Comparison of ENCODE assay signal across 15 cellular contexts in the genomic region with DNA sequence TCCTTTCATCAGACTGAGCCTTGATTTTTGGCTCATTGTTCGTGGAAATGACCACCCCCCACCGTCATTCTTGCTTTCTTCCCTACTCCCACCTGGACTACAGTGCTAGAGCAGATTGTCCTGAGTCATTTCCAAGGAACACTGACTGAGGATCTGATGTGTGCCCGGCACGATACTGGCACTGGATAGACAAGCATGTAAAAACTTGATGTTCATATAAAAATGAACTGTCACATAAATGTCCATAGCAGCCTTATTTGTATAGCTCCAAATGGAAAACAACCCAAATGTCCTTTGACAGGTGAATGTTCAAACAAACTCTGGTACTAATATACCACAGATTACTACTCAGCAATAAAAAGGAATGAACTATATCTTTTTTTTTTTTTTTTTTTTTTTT. TPM values are rescaled to one million over a fixed set of nuclear protein-coding genes. Genes with fewer than 3 reads are reported as not detected.
DNase-seq lines count a peak whose midpoint lies in the region; TF ChIP-seq lines count a peak whose summit lies in the region.
"Had no signal": no experiment of that assay in that cellular context is flagged by ENCODE, and none has a peak within 500 bp of the region (broad histone marks: within the 10 kb centered on the region; RNA-seq: fewer than 3 reads in every experiment).

No MANE protein-coding gene starts in this region.

- H3K9me3 ChIP-seq in endodermal cell (ENCODE audit: control insufficient read depth, low read length): no peaks in the 10 kb centered on the region
- H3K9me3 ChIP-seq: BLaER1 treated with 17β-estradiol and CSF1 and Interleukin-3, amounts not matched to agents 10 nM and 100 nM had no signal

- no peak overlapping the region for H3K9ac ChIP-seq in endodermal cell (ENCODE audit: extremely low read depth, low read length, poor library complexity, severe bottlenecking)
- H3K9ac ChIP-seq: BLaER1 treated with 17β-estradiol and CSF1 and Interleukin-3, amounts not matched to agents 10 nM and 100 nM had no signal

- H3K27me3 ChIP-seq in endodermal cell (ENCODE audit: control insufficient read depth, insufficient read depth, low read length, poor library complexity, severe bottlenecking): no peaks in the 10 kb centered on the region

- WGBS in endodermal cell (ENCODE audit: insufficient coverage in 1 of 2, insufficient read length in 1 of 2), 2 experiments: 94 to 100% methylated on average over 2 to 4 of the region's 4 CpGs

- H3K36me3 ChIP-seq in endodermal cell (ENCODE audit: control insufficient read depth, insufficient read depth, low read length): peaks cover 32% of the 10 kb centered on the region

- H3K36me3 Mint-ChIP-seq in endodermal cell (ENCODE audit: low read depth) (peaks cover 5% of the 10 kb centered on the region), neural crest cell (ENCODE audit: low read depth) (peaks cover 14% of the 10 kb centered on the region)

- H3K4me1 ChIP-seq in endodermal cell (ENCODE audit: control insufficient read depth, insufficient read depth, low read length): peaks cover 13% of the 10 kb centered on the region

- H3K9me3 Mint-ChIP-seq in endodermal cell: no peaks in the 10 kb centered on the region
- H3K9me3 Mint-ChIP-seq in neural crest cell: no peaks in the 10 kb centered on the region
- H3K9me3 Mint-ChIP-seq: CD8-positive, alpha-beta memory T cell; GM23338; H9 had no signal

- TF ChIP-seq CTCF in 22Rv1 (IDR thresholded peaks at IDR 0.05) (no peak), LNCaP clone FGC (IDR thresholded peaks at IDR 0.05; ENCODE audit: control insufficient read depth, extremely low read depth, insufficient read depth) (no peak), endodermal cell (conservative IDR thresholded peaks at IDR 0.05) (no peak), neural crest cell (conservative IDR thresholded peaks at IDR 0.05) (no peak), GM20000 (IDR thresholded peaks at IDR 0.05; ENCODE audit: extremely low read depth, missing control alignments) (no peak)

- H3K27me3 Mint-ChIP-seq in endodermal cell (ENCODE audit: insufficient read depth): no peaks in the 10 kb centered on the region
- no peaks in the 10 kb centered on the region for H3K27me3 Mint-ChIP-seq in neural crest cell (ENCODE audit: low read depth)
- H3K27me3 Mint-ChIP-seq: B cell had no signal

- peaks cover 38% of the 10 kb centered on the region for H3K4me1 Mint-ChIP-seq in endodermal cell
- H3K4me1 Mint-ChIP-seq in neural crest cell: peaks cover 50% of the 10 kb centered on the region
- H3K4me1 Mint-ChIP-seq: CD8-positive, alpha-beta memory T cell had no signal

- H3K27ac ChIP-seq in 22Rv1 (peak overlapping the region; percentile 91), endodermal cell (ENCODE audit: low read depth, low read length) (no peak overlapping the region)
- H3K27ac ChIP-seq: BLaER1 treated with 17β-estradiol and CSF1 and Interleukin-3, amounts not matched to agents 10 nM and 100 nM had no signal

- no peak overlapping the region for H3K4me3 Mint-ChIP-seq in endodermal cell
- peak overlapping the region; percentile 3 for H3K4me3 Mint-ChIP-seq in neural crest cell
- H3K4me3 Mint-ChIP-seq: B cell; CD4-positive, CD25-positive, alpha-beta regulatory T cell; GM23338; H9 had no signal

- DNase-seq in LNCaP clone FGC (ENCODE audit: low read depth) (peak; percentile 99), endodermal cell (peak; percentile 22), neural crest cell (ENCODE audit: low read depth, low spot score) (no peak), iPS-NIHi7 (ENCODE audit: extremely low spot score) (no peak), SIG-M5 (lab: John Stamatoyannopoulos, UW) (no peak), NCI-H510A (lab: John Stamatoyannopoulos, UW) (no peak), GM20000 (ENCODE audit: low spot score) (no peak)
- DNase-seq: CD4-positive, CD25-positive, alpha-beta regulatory T cell; CD8-positive, alpha-beta memory T cell; COR-L47; H9 had no signal

- H3K4me3 ChIP-seq in LNCaP clone FGC (ENCODE audit: low read depth, low read length): no peak overlapping the region
- no peak overlapping the region for H3K4me3 ChIP-seq in endodermal cell (ENCODE audit: low read length)
- H3K4me3 ChIP-seq: BLaER1 treated with 17β-estradiol and CSF1 and Interleukin-3, amounts not matched to agents 10 nM and 100 nM; GM23338 had no signal

- H3K27ac Mint-ChIP-seq in endodermal cell (no peak overlapping the region), neural crest cell (ENCODE audit: unreplicated experiment) (no peak overlapping the region)
- H3K27ac Mint-ChIP-seq: B cell, GM23338, H9 had no signal

RNA-seq across cellular contexts. Expression of a gene that starts 18.6 kb away (rescaled TPM):
- 10 to 100 TPM in 1 of 2 donors, 1 to 10 TPM in 1; 7.9 to 10.2 TPM for total RNA-seq in endodermal cell
- 22.4 TPM for polyA plus RNA-seq in endodermal cell (2013, experiment 1 of 2)
- 17.5 TPM for polyA plus RNA-seq in endodermal cell (2013, experiment 2 of 2)
- 13.1 and 14.0 TPM in 2 replicates for total RNA-seq in neural crest cell
- polyA plus RNA-seq: CD4-positive, CD25-positive, alpha-beta regulatory T cell; CD8-positive, alpha-beta memory T cell had no signal

RNA-seq across cellular contexts. Expression of a gene that starts 51.1 kb away (rescaled TPM):
- total RNA-seq in endodermal cell: 100 to 1,000 TPM; 380 to 532 TPM
- 267 TPM for polyA plus RNA-seq in endodermal cell (2013, experiment 1 of 2)
- 284 TPM for polyA plus RNA-seq in endodermal cell (2013, experiment 2 of 2)
- total RNA-seq in neural crest cell: 440 and 491 TPM in 2 replicates

Comparison
In these comparisons a context has a peak if more than half of its experiments do, and no peak if none do; other contexts are left out.
1. DNase-seq: peak in LNCaP clone FGC (single experiment) and endodermal cell (single experiment); none in neural crest cell (single experiment), iPS-NIHi7 (single experiment), SIG-M5 (single experiment), NCI-H510A (single experiment) and GM20000 (single experiment).